ENCODE assay signal across 31 cellular contexts in genomic region chr3:166303685-166304084, GRCh38.
"Had no signal": no experiment of that assay in that cellular context is flagged by ENCODE, and none has a peak within 500 bp of the region (broad histone marks: within the 10 kb centered on the region; RNA-seq: fewer than 3 reads in every experiment).

No MANE protein-coding gene starts in this region.

- H3K27ac ChIP-seq: ascending aorta, cardiac muscle cell, WERI-Rb-1 had no signal

- FAIRE-seq: bronchial epithelial cell had no signal

- H3K27me3 ChIP-seq: ascending aorta, cardiac muscle cell had no signal

- H3K36me3 ChIP-seq: ascending aorta, cardiac muscle cell, WERI-Rb-1 had no signal

- H3K9me3 ChIP-seq: ascending aorta had no signal

- H3K4me3 ChIP-seq: ascending aorta, cardiac muscle cell had no signal

- DNase-seq: activated CD4-positive, alpha-beta memory T cell treated with anti-CD3 and anti-CD28 coated beads, Interleukin-2, amount 10 ng/mL, durations not matched to agents 7 days and 5 days; activated CD4-positive, alpha-beta T cell treated with anti-CD3 and anti-CD28 coated beads for 1 hour; activated CD4-positive, alpha-beta T cell treated with anti-CD3 and anti-CD28 coated beads for 36 hours; activated CD4-positive, alpha-beta T cell treated with anti-CD3 and anti-CD28 coated beads for 48 hours; activated CD4-positive, alpha-beta T cell treated with anti-CD3 and anti-CD28 coated beads, Interleukin-2, amount 10 ng/mL, durations not matched to agents 7 days and 5 days; activated CD4-positive, alpha-beta T cell treated with anti-CD3 and anti-CD28 coated beads, Interleukin-2, amount 50 U/mL, for 48 hours; activated CD4-positive, CD25-positive, alpha-beta regulatory T cell; activated CD8-positive, alpha-beta memory T cell treated with anti-CD3 and anti-CD28 coated beads for 24 hours; activated CD8-positive, alpha-beta memory T cell treated with anti-CD3 and anti-CD28 coated beads, Interleukin-2, amount 10 ng/mL, durations not matched to agents 7 days and 5 days; activated CD8-positive, alpha-beta memory T cell treated with anti-CD3 and anti-CD28 coated beads, Interleukin-2, amount 50 U/mL, for 48 hours; activated CD8-positive, alpha-beta T cell treated with anti-CD3 and anti-CD28 coated beads, Interleukin-2, amount 10 ng/mL, durations not matched to agents 7 days and 5 days; activated effector memory CD4-positive, alpha-beta T cell treated with Interleukin-2 at 50 U/mL for 16 hours; activated gamma-delta T cell; activated naive CD4-positive, alpha-beta T cell treated with anti-CD3 and anti-CD28 coated beads, Interleukin-2, amount 10 ng/mL, durations not matched to agents 7 days and 5 days; activated naive CD4-positive, alpha-beta T cell treated with Interleukin-2 at 50 U/mL for 16 hours; activated naive CD8-positive, alpha-beta T cell treated with anti-CD3 and anti-CD28 coated beads, Interleukin-2, amount 10 ng/mL, durations not matched to agents 7 days and 5 days; activated naive CD8-positive, alpha-beta T cell treated with anti-CD3 and anti-CD28 coated beads, Interleukin-2, amount 50 U/mL, for 24 hours; activated T-cell treated with anti-CD3 and anti-CD28 coated beads, Interleukin-2, amount 50 U/mL, for 24 hours; activated T-cell treated with anti-CD3 and anti-CD28 coated beads, Interleukin-2, amount 50 U/mL, for 48 hours; amygdala; anterior cingulate cortex; caudate nucleus; cerebellar nuclear complex; T-helper 1 cell; T-helper 2 cell; T-helper 9 cell; WERI-Rb-1 had no signal

- ATAC-seq: activated CD4-positive, alpha-beta T cell treated with anti-CD3 and anti-CD28 coated beads for 36 hours; activated CD4-positive, CD25-positive, alpha-beta regulatory T cell treated with anti-CD3 and anti-CD28 coated beads, Interleukin-2, amount 50 U/mL, for 24 hours; activated CD8-positive, alpha-beta memory T cell treated with anti-CD3 and anti-CD28 coated beads, Interleukin-2, amount 10 ng/mL, durations not matched to agents 7 days and 5 days; activated CD8-positive, alpha-beta T cell treated with anti-CD3 and anti-CD28 coated beads, Interleukin-2, amount 10 ng/mL, durations not matched to agents 7 days and 5 days; activated naive CD8-positive, alpha-beta T cell treated with anti-CD3 and anti-CD28 coated beads, Interleukin-2, amount 50 U/mL, for 24 hours had no signal

- H3K4me1 ChIP-seq: ascending aorta had no signal
